In the genomic region with DNA sequence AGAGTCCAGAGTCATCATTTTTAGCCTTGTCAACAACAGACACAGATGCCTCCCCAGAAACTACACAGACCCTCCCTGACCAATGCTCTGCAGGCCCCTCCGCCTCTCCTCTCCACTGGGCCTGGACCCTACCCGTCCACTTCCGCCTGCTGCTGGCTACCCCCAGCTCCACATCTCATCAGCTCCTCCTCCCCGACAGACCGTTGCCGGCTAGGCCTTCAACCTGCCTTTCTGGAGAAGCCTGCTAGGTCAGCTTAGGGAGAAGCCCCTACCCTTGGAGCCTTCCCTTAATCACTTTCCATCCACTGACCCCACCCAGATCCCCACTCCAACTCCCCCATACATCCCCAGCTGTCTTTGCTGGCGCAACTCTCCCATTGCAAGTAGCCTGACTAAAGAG, we compare ENCODE assay signal across 1 cellular context.
TF ChIP-seq lines count a peak whose summit lies in the region.

No MANE protein-coding gene starts in this region.

TF ChIP-seq in WTC11, 78 proteins besides CTCF, POLR2A, EP300 and RAD21 (continued from another document):
- TF ChIP-seq, protein P1, sequence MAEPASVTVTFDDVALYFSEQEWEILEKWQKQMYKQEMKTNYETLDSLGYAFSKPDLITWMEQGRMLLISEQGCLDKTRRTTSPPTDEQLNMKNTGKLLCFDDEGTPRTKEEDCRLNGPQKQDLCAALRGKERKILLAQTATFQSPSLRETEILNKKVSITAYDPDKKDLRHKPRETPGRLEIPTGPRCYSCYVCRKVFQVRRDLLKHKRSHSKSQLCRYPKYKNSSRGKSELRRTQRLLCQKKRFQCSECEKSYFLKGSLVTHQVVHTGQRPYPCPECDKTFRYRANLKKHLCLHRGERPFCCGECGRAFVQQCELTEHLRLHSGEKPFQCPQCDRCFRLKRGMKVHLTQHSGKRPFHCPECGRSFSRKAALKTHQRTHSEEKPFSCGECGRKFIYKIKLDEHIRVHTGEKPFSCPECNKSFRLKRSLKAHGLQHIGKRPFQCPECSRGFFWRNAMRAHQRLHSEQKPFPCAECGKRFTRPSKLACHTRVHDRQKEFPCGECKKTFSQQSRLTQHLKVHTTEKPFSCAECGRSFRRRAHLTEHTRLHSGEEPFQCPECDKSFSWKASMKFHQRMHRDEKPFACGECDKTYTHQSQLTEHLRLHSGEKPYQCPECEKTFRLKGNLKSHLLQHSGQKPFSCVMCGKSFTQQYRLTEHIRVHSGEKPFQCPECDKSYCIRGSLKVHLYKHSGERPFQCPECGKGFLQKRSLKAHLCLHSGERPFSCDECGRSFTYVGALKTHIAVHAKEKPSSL (CRISPR knock-in tag; conservative IDR thresholded peaks at IDR 0.05), result no peak
- no peak for TF ChIP-seq JUN (CRISPR knock-in tag; IDR thresholded peaks at IDR 0.05)
- TF ChIP-seq ESRRA (CRISPR knock-in tag; IDR thresholded peaks at IDR 0.05; ENCODE audit: borderline replicate concordance), result no peak
- TF ChIP-seq ZNF317 (CRISPR knock-in tag; IDR thresholded peaks at IDR 0.05; ENCODE audit: borderline replicate concordance, low read depth), result no peak
- TF ChIP-seq, protein P2, sequence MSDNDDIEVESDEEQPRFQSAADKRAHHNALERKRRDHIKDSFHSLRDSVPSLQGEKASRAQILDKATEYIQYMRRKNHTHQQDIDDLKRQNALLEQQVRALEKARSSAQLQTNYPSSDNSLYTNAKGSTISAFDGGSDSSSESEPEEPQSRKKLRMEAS (CRISPR knock-in tag; IDR thresholded peaks at IDR 0.05), result no peak
- TF ChIP-seq SP1 (CRISPR knock-in tag; conservative IDR thresholded peaks at IDR 0.05), result no peak
- no peak for TF ChIP-seq ZNF416 (CRISPR knock-in tag; IDR thresholded peaks at IDR 0.05)
- no peak for TF ChIP-seq RORB (CRISPR knock-in tag; IDR thresholded peaks at IDR 0.05)
- TF ChIP-seq, protein P3, sequence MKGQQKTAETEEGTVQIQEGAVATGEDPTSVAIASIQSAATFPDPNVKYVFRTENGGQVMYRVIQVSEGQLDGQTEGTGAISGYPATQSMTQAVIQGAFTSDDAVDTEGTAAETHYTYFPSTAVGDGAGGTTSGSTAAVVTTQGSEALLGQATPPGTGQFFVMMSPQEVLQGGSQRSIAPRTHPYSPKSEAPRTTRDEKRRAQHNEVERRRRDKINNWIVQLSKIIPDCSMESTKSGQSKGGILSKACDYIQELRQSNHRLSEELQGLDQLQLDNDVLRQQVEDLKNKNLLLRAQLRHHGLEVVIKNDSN (CRISPR knock-in tag; IDR thresholded peaks at IDR 0.05), result no peak
- TF ChIP-seq, protein P4, sequence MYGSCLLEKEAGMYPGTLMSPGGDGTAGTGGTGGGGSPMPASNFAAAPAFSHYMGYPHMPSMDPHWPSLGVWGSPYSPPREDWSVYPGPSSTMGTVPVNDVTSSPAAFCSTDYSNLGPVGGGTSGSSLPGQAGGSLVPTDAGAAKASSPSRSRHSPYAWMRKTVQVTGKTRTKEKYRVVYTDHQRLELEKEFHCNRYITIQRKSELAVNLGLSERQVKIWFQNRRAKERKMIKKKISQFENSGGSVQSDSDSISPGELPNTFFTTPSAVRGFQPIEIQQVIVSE (CRISPR knock-in tag; IDR thresholded peaks at IDR 0.05; ENCODE audit: borderline replicate concordance), result no peak
- TF ChIP-seq ZNF396 (CRISPR knock-in tag; IDR thresholded peaks at IDR 0.05; ENCODE audit: borderline replicate concordance), result no peak
- no peak for TF ChIP-seq RELA (CRISPR knock-in tag; IDR thresholded peaks at IDR 0.05; ENCODE audit: borderline replicate concordance)
- TF ChIP-seq, protein P5, sequence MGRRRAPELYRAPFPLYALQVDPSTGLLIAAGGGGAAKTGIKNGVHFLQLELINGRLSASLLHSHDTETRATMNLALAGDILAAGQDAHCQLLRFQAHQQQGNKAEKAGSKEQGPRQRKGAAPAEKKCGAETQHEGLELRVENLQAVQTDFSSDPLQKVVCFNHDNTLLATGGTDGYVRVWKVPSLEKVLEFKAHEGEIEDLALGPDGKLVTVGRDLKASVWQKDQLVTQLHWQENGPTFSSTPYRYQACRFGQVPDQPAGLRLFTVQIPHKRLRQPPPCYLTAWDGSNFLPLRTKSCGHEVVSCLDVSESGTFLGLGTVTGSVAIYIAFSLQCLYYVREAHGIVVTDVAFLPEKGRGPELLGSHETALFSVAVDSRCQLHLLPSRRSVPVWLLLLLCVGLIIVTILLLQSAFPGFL (CRISPR knock-in tag; IDR thresholded peaks at IDR 0.05; ENCODE audit: borderline replicate concordance), result no peak
- no peak for TF ChIP-seq TP53 (CRISPR knock-in tag; IDR thresholded peaks at IDR 0.05)
- TF ChIP-seq FOXJ3 (CRISPR knock-in tag; IDR thresholded peaks at IDR 0.05; ENCODE audit: borderline replicate concordance), result no peak
- TF ChIP-seq ZNF138 (CRISPR knock-in tag; conservative IDR thresholded peaks at IDR 0.05), result no peak
TF ChIP-seq in WTC11: peak in this region for 0.
